ENCODE assay signal across 29 cellular contexts in the genomic region with DNA sequence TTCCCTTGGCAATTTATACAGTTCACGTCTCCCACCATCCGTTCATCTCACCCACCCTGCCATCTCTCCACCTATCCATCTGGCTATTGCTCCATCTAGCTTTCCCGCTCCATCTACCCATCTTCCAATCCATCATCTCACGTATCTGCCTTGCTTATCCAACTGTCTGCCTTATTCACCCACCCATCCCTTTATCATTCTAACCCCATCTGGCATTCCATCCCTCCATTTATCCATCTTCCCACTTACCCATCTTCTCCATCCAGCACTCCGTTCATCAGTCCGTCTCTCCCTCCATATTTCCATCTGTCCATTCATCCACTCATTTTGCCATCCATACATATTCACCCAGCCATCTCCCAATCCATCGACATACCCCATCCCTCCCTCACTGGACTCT. TPM values are rescaled to one million over a fixed set of nuclear protein-coding genes. Genes with fewer than 3 reads are reported as not detected.
DNase-seq lines count a peak whose midpoint lies in the region; ATAC-seq and TF ChIP-seq lines count a peak whose summit lies in the region.
"Had no signal": no experiment of that assay in that cellular context is flagged by ENCODE, and none has a peak within 500 bp of the region (broad histone marks: within the 10 kb centered on the region; RNA-seq: fewer than 3 reads in every experiment).

No MANE protein-coding gene starts in this region.

- H3K79me2 ChIP-seq in smooth muscle cell (ENCODE audit: low read depth) (no peaks in the 10 kb centered on the region), trophoblast cell (ENCODE audit: control insufficient read depth, insufficient read depth, low read length, poor library complexity) (no peaks in the 10 kb centered on the region)

- H3K9me3 Mint-ChIP-seq in Calu3 (ENCODE audit: low read depth, unreplicated experiment) (no peaks in the 10 kb centered on the region), WTC11 (no peaks in the 10 kb centered on the region), memory B cell (no peaks in the 10 kb centered on the region)
- H3K9me3 Mint-ChIP-seq: H9 had no signal

- no peak overlapping the region for H2BK5ac ChIP-seq in trophoblast cell (ENCODE audit: low read depth, low read length, poor library complexity)

- ATAC-seq in WTC11 (no peak), memory B cell (ENCODE audit: low read depth) (no peak)
- ATAC-seq: body of pancreas, right cardiac atrium had no signal

- no peak overlapping the region for H3K18ac ChIP-seq in trophoblast cell (ENCODE audit: low read length)

- peaks cover 10% of the 10 kb centered on the region for H3K79me1 ChIP-seq in trophoblast cell (ENCODE audit: low read length)

- no peak overlapping the region for H2BK12ac ChIP-seq in trophoblast cell (ENCODE audit: low read length)

- H3K27ac Mint-ChIP-seq in Calu3 (ENCODE audit: unreplicated experiment) (peak overlapping the region; percentile 3), WTC11 (peak overlapping the region; percentile 9; the same call in 1 of the 2 replicates), memory B cell (peak overlapping the region; percentile 0)

- H3K4me1 Mint-ChIP-seq in Calu3 (ENCODE audit: low read depth, unreplicated experiment): peaks cover 7% of the 10 kb centered on the region
- peaks cover 27% of the 10 kb centered on the region for H3K4me1 Mint-ChIP-seq in WTC11
- peaks cover 4% of the 10 kb centered on the region for H3K4me1 Mint-ChIP-seq in memory B cell

- peaks cover 49% of the 10 kb centered on the region for H3K36me3 Mint-ChIP-seq in Calu3 (ENCODE audit: insufficient read depth, unreplicated experiment)
- peaks cover 25% of the 10 kb centered on the region for H3K36me3 Mint-ChIP-seq in WTC11
- H3K36me3 Mint-ChIP-seq in memory B cell: peaks cover 8% of the 10 kb centered on the region

- POLR2A ChIA-PET in WTC11 (lab: Charles Lee): interaction anchor here (2.1 kb wide), 1 partner anchor 10 kb away, joined by 11 read pairs; the partner anchor contains the start of gene RPS16

- TF ChIP-seq CTCF in Calu3 (IDR thresholded peaks at IDR 0.05; ENCODE audit: unreplicated experiment) (no peak), WTC11 (IDR thresholded peaks at IDR 0.05) (no peak), smooth muscle cell (IDR thresholded peaks at IDR 0.05; ENCODE audit: borderline replicate concordance, insufficient read depth, poor library complexity, severe bottlenecking) (no peak)

- H3K4me2 ChIP-seq in smooth muscle cell: no peak overlapping the region
- no peak overlapping the region for H3K4me2 ChIP-seq in trophoblast cell (ENCODE audit: low read length)
- H3K4me2 ChIP-seq: BLaER1 had no signal

- H2AFZ ChIP-seq in smooth muscle cell (ENCODE audit: low read depth) (no peak overlapping the region), trophoblast cell (ENCODE audit: insufficient read depth, low read length, poor library complexity) (no peak overlapping the region)

- no peak overlapping the region for H2BK120ac ChIP-seq in trophoblast cell (ENCODE audit: insufficient read depth, low read length, poor library complexity)

- H3K4me1 ChIP-seq in smooth muscle cell (ENCODE audit: low read depth) (peaks cover 12% of the 10 kb centered on the region), trophoblast cell (ENCODE audit: control insufficient read depth in 1 of 2, insufficient read depth in 2 of 2, low read length in 2 of 2) (peaks cover 13 to 18% of the 10 kb centered on the region in 2 experiments)

- no peaks in the 10 kb centered on the region for H3K27me3 ChIP-seq in smooth muscle cell (ENCODE audit: low read depth)
- no peaks in the 10 kb centered on the region for H3K27me3 ChIP-seq in trophoblast cell (ENCODE audit: insufficient read depth, low read length)
- H3K27me3 ChIP-seq: adrenal gland, BLaER1, body of pancreas, stomach, vagina had no signal

- no peak overlapping the region for H4K8ac ChIP-seq in trophoblast cell (ENCODE audit: low read depth, low read length)

- H3K4me3 ChIP-seq in smooth muscle cell (no peak overlapping the region), trophoblast cell (ENCODE audit: low read depth, low read length) (no peak overlapping the region)
- H3K4me3 ChIP-seq: adrenal gland, BLaER1, body of pancreas, lung, stomach, vagina had no signal

- CTCF ChIA-PET in Calu3 (lab: Charles Lee) (interaction anchor here (1.8 kb wide), 1 partner anchor 11 kb away, joined by 4 read pairs; no protein-coding TSS in a partner anchor), WTC11 (lab: Charles Lee) (interaction anchor here (2.2 kb wide), 1 partner anchor 11 kb away, joined by 10 read pairs; no protein-coding TSS in a partner anchor)

- no peak overlapping the region for H3K9ac ChIP-seq in smooth muscle cell (ENCODE audit: low read depth)
- H3K9ac ChIP-seq in trophoblast cell (ENCODE audit: low read length): no peak overlapping the region

- H3K9me3 ChIP-seq in smooth muscle cell (replicated peaks; ENCODE audit: low read depth) (no peaks in the 10 kb centered on the region), trophoblast cell (ENCODE audit: insufficient read depth, low read depth, low read length) (peaks cover 5% of the 10 kb centered on the region)
- H3K9me3 ChIP-seq: adrenal gland, BLaER1, body of pancreas, stomach, vagina had no signal

- no peaks in the 10 kb centered on the region for H3K36me3 ChIP-seq in smooth muscle cell (ENCODE audit: low read depth)
- peaks cover 43 to 47% of the 10 kb centered on the region in 2 experiments for H3K36me3 ChIP-seq in trophoblast cell (ENCODE audit: control insufficient read depth in 1 of 2, insufficient read depth in 2 of 2, low read length in 2 of 2)

- H3K4me3 Mint-ChIP-seq in Calu3 (ENCODE audit: low read depth, unreplicated experiment): no peak overlapping the region
- H3K4me3 Mint-ChIP-seq in WTC11: no peak overlapping the region
- no peak overlapping the region for H3K4me3 Mint-ChIP-seq in memory B cell

- H3K27me3 Mint-ChIP-seq in Calu3 (ENCODE audit: unreplicated experiment): no peaks in the 10 kb centered on the region
- H3K27me3 Mint-ChIP-seq in WTC11 (ENCODE audit: low read depth): no peaks in the 10 kb centered on the region
- H3K27me3 Mint-ChIP-seq in memory B cell: no peaks in the 10 kb centered on the region

- WGBS in smooth muscle cell (ENCODE audit: low lambda C conversion rate): 96% methylated on average over 7 of the region's 7 CpGs
- WGBS in trophoblast cell (ENCODE audit: extremely low coverage, insufficient coverage, insufficient read length): 100% methylated on average over 4 of the region's 7 CpGs

- H3K4ac ChIP-seq in trophoblast cell (ENCODE audit: low read depth, low read length): no peak overlapping the region

- intact Hi-C loops in Calu3 (cut with micrococcal nuclease; ENCODE audit: unreplicated experiment): no loop called here

- no peaks in the 10 kb centered on the region for H4K20me1 ChIP-seq in smooth muscle cell (ENCODE audit: low read depth)

- H2AK5ac ChIP-seq in trophoblast cell (ENCODE audit: low read length): no peak overlapping the region

- BruUV-seq in Calu3 (replicated peaks; lab: Mats Ljungman, UMichigan): no TSS peak

- H4K91ac ChIP-seq in trophoblast cell (ENCODE audit: low read depth, low read length): no peak overlapping the region

- H3K27ac ChIP-seq in smooth muscle cell (ENCODE audit: low read depth) (peak overlapping the region; percentile 24), trophoblast cell (ENCODE audit: low read depth, low read length) (no peak overlapping the region)
- H3K27ac ChIP-seq: adrenal gland, BLaER1, body of pancreas, stomach, vagina, WERI-Rb-1 had no signal

- no peak overlapping the region for H3K14ac ChIP-seq in trophoblast cell (ENCODE audit: low read length)

- H4K12ac ChIP-seq in trophoblast cell (ENCODE audit: low read depth, low read length): no peak overlapping the region

- H3F3A ChIP-seq in smooth muscle cell (ENCODE audit: low read depth): peaks cover 40% of the 10 kb centered on the region

- DNase-seq in Calu3 (no peak), WTC11 (ENCODE audit: low spot score) (no peak), memory B cell (ENCODE audit: low spot score in 2 of 2) (no peak), smooth muscle cell (lab: John Stamatoyannopoulos, UW; ENCODE audit: unreplicated experiment) (no peak), trophoblast cell (no peak), HK-2 (ENCODE audit: unreplicated experiment) (no peak), GM19238 (ENCODE audit: insufficient read length, low spot score) (no peak)
- DNase-seq: activated CD4-positive, alpha-beta T cell treated with anti-CD3 and anti-CD28 coated beads for 48 hours; activated naive CD4-positive, alpha-beta T cell treated with Interleukin-2 at 50 U/mL for 16 hours; activated T-cell treated with anti-CD3 and anti-CD28 coated beads, Interleukin-2, amount 50 U/mL, for 48 hours; adrenal gland; body of pancreas; DMS53; H9; hypothalamus; KG1; NCI-H1105; NCI-H187; NCI-H2171; NCI-H82; SIG-M5; stimulated activated CD4-positive, alpha-beta T cell treated with anti-CD3 and anti-CD28 coated beads, Interleukin-1b, Interleukin-23, amount 100 ng/mL, for 48 hours; stomach; T-helper 9 cell; WERI-Rb-1 had no signal

- no peak overlapping the region for H3K23ac ChIP-seq in trophoblast cell (ENCODE audit: low read length)

RNA-seq across cellular contexts. Expression of gene RPS16, which starts 10.0 kb away (rescaled TPM):
- 1,912 and 1,929 TPM in 2 replicates for total RNA-seq in Calu3 (2022)
- total RNA-seq in WTC11 (2021): 2,962 to 3,158 TPM (median 2,999 TPM) in 3 replicates
- total RNA-seq in smooth muscle cell: 82.2 and 97.1 TPM in 2 replicates
- 539 and 567 TPM in 2 replicates for polyA plus RNA-seq in smooth muscle cell
- polyA plus RNA-seq in trophoblast cell (2013): 3,136 and 3,193 TPM in 2 replicates

RNA-seq across cellular contexts. Expression of gene PLEKHG2, which starts 13.3 kb away (rescaled TPM):
- total RNA-seq in Calu3 (2022): 64.1 and 65.3 TPM in 2 replicates
- total RNA-seq in WTC11 (2021): 62.3 to 72.0 TPM (median 63.6 TPM) in 3 replicates
- 16.3 and 42.2 TPM in 2 replicates for total RNA-seq in smooth muscle cell
- 33.0 and 51.9 TPM in 2 replicates for polyA plus RNA-seq in smooth muscle cell
- 51.5 and 53.7 TPM in 2 replicates for polyA plus RNA-seq in trophoblast cell (2013)

RNA-seq across cellular contexts. Expression of gene ZFP36, which starts 19.1 kb away (rescaled TPM):
- total RNA-seq in Calu3 (2022) (70.8 and 107 TPM in 2 replicates), WTC11 (2021) (17.3 to 22.2 TPM (median 18.4 TPM) in 3 replicates), smooth muscle cell (31.5 and 44.7 TPM in 2 replicates)
- 281 and 303 TPM in 2 replicates for polyA plus RNA-seq in smooth muscle cell
- polyA plus RNA-seq in trophoblast cell (2013): 34.2 and 35.4 TPM in 2 replicates

RNA-seq across cellular contexts. Expression of gene SUPT5H, which starts 19.6 kb away (rescaled TPM):
- total RNA-seq in Calu3 (2022) (158 and 189 TPM in 2 replicates), WTC11 (2021) (109 to 135 TPM (median 110 TPM) in 3 replicates), smooth muscle cell (41.0 and 44.9 TPM in 2 replicates)
- polyA plus RNA-seq in smooth muscle cell: 134 and 139 TPM in 2 replicates
- 139 and 147 TPM in 2 replicates for polyA plus RNA-seq in trophoblast cell (2013)

RNA-seq across cellular contexts. Expression of gene MED29, which starts 34.6 kb away (rescaled TPM):
- total RNA-seq in Calu3 (2022) (56.8 and 66.6 TPM in 2 replicates), WTC11 (2021) (37.6 to 42.9 TPM (median 39.4 TPM) in 3 replicates), smooth muscle cell (23.0 and 23.8 TPM in 2 replicates)
- polyA plus RNA-seq in smooth muscle cell: 36.3 and 37.7 TPM in 2 replicates
- polyA plus RNA-seq in trophoblast cell (2013): 19.0 and 22.7 TPM in 2 replicates

Comparison
In these comparisons a context has a peak if more than half of its experiments do, and no peak if none do; other contexts are left out.
1. RNA of gene RPS16, which starts 10.0 kb away (total RNA-seq): 2,962 to 3,158 TPM in WTC11 and 1,912 to 1,929 TPM in Calu3; 82.2 to 97.1 TPM in smooth muscle cell; every median in the first group is over 10 times any median in the second.
2. Peak in every context shown above with its lines, with median percentiles within 50 percentile points of each other: H3K27ac Mint-ChIP-seq.